Comparison of ENCODE assay signal across 8 cellular contexts in the genomic region with DNA sequence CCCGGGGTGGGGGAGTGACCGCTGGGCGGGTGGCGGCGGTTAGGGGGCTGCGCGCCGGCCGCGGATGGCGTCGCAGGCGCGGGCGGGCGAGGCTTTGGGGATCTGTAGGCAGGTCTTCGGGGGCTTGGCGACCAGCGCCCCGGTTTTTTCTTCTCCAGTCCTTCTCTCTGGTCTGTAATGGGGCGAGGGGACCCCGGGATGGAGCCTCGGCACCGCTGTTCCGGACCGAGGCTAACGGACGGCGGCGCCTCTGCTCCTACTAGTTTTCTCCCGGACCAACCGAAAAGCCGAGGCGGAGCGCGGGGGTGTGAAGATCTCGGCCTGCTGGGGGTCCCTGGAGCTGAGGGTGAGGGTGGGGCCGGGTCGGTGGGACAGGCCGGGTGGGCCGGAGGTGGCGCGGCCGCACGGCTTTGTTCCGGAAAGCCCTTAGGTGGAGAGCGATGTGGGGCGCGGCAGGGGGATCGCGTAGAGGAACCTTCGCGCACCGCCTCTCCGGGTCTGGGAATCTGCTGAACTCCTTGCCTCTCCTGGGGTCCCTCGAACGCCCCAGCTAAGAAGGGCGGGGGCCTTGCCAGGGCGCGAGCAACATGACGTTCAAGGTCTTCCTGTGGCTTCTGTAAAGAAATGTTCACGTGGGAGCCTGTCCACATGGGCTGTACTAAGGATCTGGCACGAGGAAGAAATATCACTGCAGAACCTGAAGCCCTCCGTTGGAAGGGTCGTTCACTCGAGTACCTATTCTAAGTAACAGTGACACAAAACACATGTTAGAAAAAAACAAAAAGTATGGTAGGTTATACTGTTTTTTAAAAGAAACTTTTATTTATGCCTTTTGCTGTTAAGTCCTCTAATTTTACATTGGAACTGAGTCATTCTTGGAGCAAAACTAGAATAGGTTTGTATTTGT. TPM values are rescaled to one million over a fixed set of nuclear protein-coding genes. Genes with fewer than 3 reads are reported as not detected.
A peak's percentile ranks its signal among the peaks of the same experiment; 100 is the strongest.
DNase-seq lines count a peak whose midpoint lies in the region; ATAC-seq and TF ChIP-seq lines count a peak whose summit lies in the region.

No MANE protein-coding gene starts in this region.

- H3K4me1 Mint-ChIP-seq in Caco-2 (ENCODE audit: low read depth, unreplicated experiment) = peaks cover 12% of the 10 kb centered on the region

- no peaks in the 10 kb centered on the region for H3K9me3 Mint-ChIP-seq in Caco-2 (ENCODE audit: unreplicated experiment)

- peak; percentile 35 for ATAC-seq in GM21367 (IDR thresholded peaks at IDR 0.05; ENCODE audit: unreplicated experiment)

- H3K4me3 ChIP-seq in Caco-2 (ENCODE audit: low read depth, low read length) = peak overlapping the region; percentile 95
- H3K4me3 ChIP-seq in neutrophil (ENCODE audit: low read depth in 1 of 2, low read length in 1 of 2) = peak overlapping the region; percentile 74 to 77
- H3K4me3 ChIP-seq in subcutaneous abdominal adipose tissue (ENCODE audit: low read depth in 1 of 5, low read length in 5 of 5) = peak overlapping the region; percentile 81 to 87 (median 85)

- CTCF ChIA-PET in Caco-2 (lab: Charles Lee) = interaction anchor here (1.2 to 1.8 kb wide), 5 partner anchors 12 to 565 kb away, joined by 3 to 29 read pairs (median 5); no protein-coding TSS in a partner anchor

- peak overlapping the region; percentile 77 to 98 (median 87) for H3K9ac ChIP-seq in subcutaneous abdominal adipose tissue (ENCODE audit: low read length in 5 of 5)

- no peaks in the 10 kb centered on the region for H3K27me3 Mint-ChIP-seq in Caco-2 (ENCODE audit: insufficient read depth, unreplicated experiment)

- TF ChIP-seq CTCF in Caco-2 (IDR thresholded peaks at IDR 0.05; ENCODE audit: insufficient read depth in 1 of 2, low read depth in 1 of 2, low read length in 1 of 2, severe bottlenecking in 1 of 2, unreplicated experiment in 1 of 2) (no peak), neutrophil (IDR thresholded peaks at IDR 0.05) (no peak)

- H3K36me3 ChIP-seq in Caco-2 (ENCODE audit: control insufficient read depth, insufficient read depth, low read length) (no peaks in the 10 kb centered on the region), neutrophil (no peaks in the 10 kb centered on the region), subcutaneous abdominal adipose tissue (ENCODE audit: control insufficient read depth in 5 of 5, insufficient read depth in 5 of 5, low read length in 5 of 5) (no peaks in the 10 kb centered on the region)

- H3K4me1 ChIP-seq in Caco-2 = peaks cover 29% of the 10 kb centered on the region
- peaks cover 13 to 18% of the 10 kb centered on the region in 2 experiments for H3K4me1 ChIP-seq in neutrophil (ENCODE audit: control insufficient read depth in 1 of 2, insufficient read depth in 1 of 2, low read depth in 1 of 2, low read length in 1 of 2)
- peaks cover 3 to 32% (median 27%) of the 10 kb centered on the region in 5 donors for H3K4me1 ChIP-seq in subcutaneous abdominal adipose tissue (ENCODE audit: control insufficient read depth in 5 of 5, insufficient read depth in 5 of 5, low read length in 5 of 5)

- H3K9me3 ChIP-seq in Caco-2 = no peaks in the 10 kb centered on the region
- no peaks in the 10 kb centered on the region for H3K9me3 ChIP-seq in neutrophil
- H3K9me3 ChIP-seq in subcutaneous abdominal adipose tissue (ENCODE audit: control insufficient read depth in 5 of 5, low read length in 5 of 5) = no peaks in the 10 kb centered on the region

- H3K27me3 ChIP-seq in Caco-2 (replicated peaks; ENCODE audit: control insufficient read depth, insufficient read depth, low read length) (no peaks in the 10 kb centered on the region), neutrophil (peaks cover 6% of the 10 kb centered on the region), subcutaneous abdominal adipose tissue (ENCODE audit: control insufficient read depth in 5 of 5, insufficient read depth in 4 of 5, low read length in 5 of 5) (no peaks in the 10 kb centered on the region)

- intact Hi-C loops in Caco-2 (cut with micrococcal nuclease; ENCODE audit: unreplicated experiment) = loop anchor here (1.0 to 5.0 kb wide), 3 partner anchors 46 to 411 kb away; a partner anchor contains a TSS

- POLR2A ChIA-PET in Caco-2 (lab: Charles Lee) = no interaction called here

- peaks cover 18% of the 10 kb centered on the region for H3K36me3 Mint-ChIP-seq in Caco-2 (ENCODE audit: insufficient read depth, unreplicated experiment)

- peak overlapping the region; percentile 92 for H3K27ac Mint-ChIP-seq in Caco-2 (ENCODE audit: unreplicated experiment)

- H3K27ac ChIP-seq in neutrophil (peak overlapping the region; percentile 52), subcutaneous abdominal adipose tissue (ENCODE audit: low read depth, low read length) (peak overlapping the region; percentile 96)

- BruUV-seq in Caco-2 (replicated peaks; lab: Mats Ljungman, UMichigan) = TSS peak; percentile 24

- DNase-seq in Caco-2 (peak; percentile 51 to 66), HUDEP-2 (lab: John Stamatoyannopoulos, UW; ENCODE audit: unreplicated experiment in 76 of 76) (peak in 75 of 76 experiments; percentile 4 to 91 (median 49)), SHP77 (lab: John Stamatoyannopoulos, UW) (peak; percentile 23 to 48), activated gamma-delta T cell (lab: John Stamatoyannopoulos, UW) (peak; percentile 44), foreskin melanocyte (peak; percentile 31)

- H3K4me3 Mint-ChIP-seq in Caco-2 (ENCODE audit: unreplicated experiment) = peak overlapping the region; percentile 91

RNA-seq across cellular contexts. Expression of a gene that starts 0.9 kb away (rescaled TPM):
- total RNA-seq in Caco-2 (2022) = 45.5 and 61.0 TPM in 2 replicates

Comparison
In these comparisons a context has a peak if more than half of its experiments do, and no peak if none do; other contexts are left out.
1. Peak in every context shown above with its lines: DNase-seq, ATAC-seq, H3K4me3 ChIP-seq and H3K27ac ChIP-seq.